ENCODE assay signal across 13 cellular contexts in genomic region chr2:33205693-33206434, GRCh38.
DNase-seq lines count a peak whose midpoint lies in the region; ATAC-seq and TF ChIP-seq lines count a peak whose summit lies in the region.
"Had no signal": no experiment of that assay in that cellular context is flagged by ENCODE, and none has a peak within 500 bp of the region (broad histone marks: within the 10 kb centered on the region; RNA-seq: fewer than 3 reads in every experiment).

No MANE protein-coding gene starts in this region.

- no peak overlapping the region for H3K27ac ChIP-seq in ovary
- H3K27ac ChIP-seq: neural progenitor cell, RWPE1 had no signal

- peaks cover 7% of the 10 kb centered on the region for H3K4me1 ChIP-seq in ovary (ENCODE audit: insufficient read depth)
- H3K4me1 ChIP-seq: neural progenitor cell had no signal

- WGBS in ovary, 3 donors = 81 to 89% (median 88%) methylated on average over 1 of the region's 1 CpG

- peak; percentile 96 for ATAC-seq in GM18909 (IDR thresholded peaks at IDR 0.05; ENCODE audit: poor library complexity, unreplicated experiment)
- peak; percentile 88 for ATAC-seq in GM21786 (IDR thresholded peaks at IDR 0.05; ENCODE audit: unreplicated experiment)
- peak; percentile 88 for ATAC-seq in HG03280 (IDR thresholded peaks at IDR 0.05; ENCODE audit: unreplicated experiment)

- TF ChIP-seq POLR2A in ovary (IDR thresholded peaks at IDR 0.05) (no peak), erythroblast (IDR thresholded peaks at IDR 0.05; ENCODE audit: low read length) (no peak)

- H3K4me3 ChIP-seq in ovary = no peak overlapping the region
- H3K4me3 ChIP-seq: neural progenitor cell had no signal

- intact Hi-C loops in ovary (cut with DNase I) = no loop called here

- no peak for TF ChIP-seq CTCF in ovary (IDR thresholded peaks at IDR 0.05)

- H3K27me3 ChIP-seq in ovary = no peaks in the 10 kb centered on the region
- H3K27me3 ChIP-seq: neural progenitor cell had no signal

- no peaks in the 10 kb centered on the region for H3K9me3 ChIP-seq in ovary

- peak; percentile 93 for DNase-seq in renal cortical epithelial cell (ENCODE audit: low read depth)
- DNase-seq in ovary = no peak
- no peak for DNase-seq in COR-L47 (lab: John Stamatoyannopoulos, UW)
- no peak for DNase-seq in NK-92 (lab: John Stamatoyannopoulos, UW; ENCODE audit: unreplicated experiment)
- no peak for DNase-seq in erythroblast (lab: John Stamatoyannopoulos, UW)
- DNase-seq: activated CD4-positive, CD25-positive, alpha-beta regulatory T cell treated with anti-CD3 and anti-CD28 coated beads, Interleukin-2, amount 50 U/mL, for 72 hours; endodermal cell; NCI-H2029 had no signal

- no peak for TF ChIP-seq EP300 in ovary (IDR thresholded peaks at IDR 0.05)

- no peaks in the 10 kb centered on the region for H3K36me3 ChIP-seq in ovary
- H3K36me3 ChIP-seq: neural progenitor cell had no signal
